ENCODE assay signal across 12 cellular contexts in the genomic region with DNA sequence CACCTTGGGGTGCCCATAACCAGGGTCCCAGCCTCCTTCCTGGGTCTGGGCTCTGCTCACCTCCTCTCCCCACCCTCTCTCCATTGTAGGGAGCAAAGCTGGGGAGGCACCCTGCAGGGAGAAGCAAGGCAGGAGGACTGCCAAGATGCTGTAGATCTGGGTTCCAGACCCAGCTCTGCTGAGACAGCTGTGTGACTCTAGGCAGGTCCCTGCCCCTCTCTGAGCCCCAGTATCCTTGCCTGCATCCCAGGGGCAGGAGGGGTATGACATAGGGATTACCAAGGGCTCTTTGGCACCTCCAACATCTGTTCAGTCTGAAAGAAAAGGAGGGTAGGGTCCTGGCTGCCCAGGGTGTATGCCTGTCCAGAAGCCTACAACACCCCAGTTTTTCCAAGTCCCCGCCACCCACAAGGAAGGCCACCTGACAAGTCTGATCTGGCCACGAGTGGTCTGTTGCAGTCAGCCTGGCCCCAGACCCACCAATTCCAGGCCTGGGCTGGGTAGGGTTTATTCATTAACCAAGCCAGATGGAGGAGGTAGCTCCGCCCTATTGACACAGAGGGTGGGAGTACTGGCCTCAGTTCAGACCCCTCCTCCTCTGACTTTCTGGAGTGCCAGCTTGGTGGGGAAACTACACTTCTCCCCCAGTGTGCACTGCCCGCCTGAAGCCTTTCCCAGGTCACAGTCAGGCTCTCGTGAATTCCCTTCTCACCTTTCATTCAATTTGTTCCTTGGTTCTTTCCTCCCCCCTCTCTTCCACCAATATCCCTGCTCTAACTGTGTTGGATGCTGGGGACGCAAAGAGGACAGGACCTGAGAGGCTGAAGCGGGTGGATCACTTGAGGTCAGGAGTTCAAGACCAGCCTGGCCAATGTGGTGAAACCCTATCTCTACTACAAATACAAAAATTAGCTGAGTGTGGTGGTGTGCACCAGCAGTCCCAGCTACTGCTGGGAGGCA. TPM values are rescaled to one million over a fixed set of nuclear protein-coding genes. Genes with fewer than 3 reads are reported as not detected.
DNase-seq lines count a peak whose midpoint lies in the region; ATAC-seq and TF ChIP-seq lines count a peak whose summit lies in the region.
"Had no signal": no experiment of that assay in that cellular context is flagged by ENCODE, and none has a peak within 500 bp of the region (broad histone marks: within the 10 kb centered on the region; RNA-seq: fewer than 3 reads in every experiment).

No MANE protein-coding gene starts in this region.

- no peak for TF ChIP-seq CTCF in Calu3 (IDR thresholded peaks at IDR 0.05; ENCODE audit: unreplicated experiment)
- TF ChIP-seq CTCF in Panc1 (IDR thresholded peaks at IDR 0.05), result no peak

- no peak overlapping the region for H2AFZ ChIP-seq in trophoblast cell (ENCODE audit: insufficient read depth, low read length, poor library complexity)

- H3K4me1 ChIP-seq in Panc1 (ENCODE audit: control insufficient read depth, insufficient read depth, low read length), result peaks cover 12% of the 10 kb centered on the region
- peaks cover 65 to 75% of the 10 kb centered on the region in 2 experiments for H3K4me1 ChIP-seq in trophoblast cell (ENCODE audit: control insufficient read depth in 1 of 2, insufficient read depth in 2 of 2, low read length in 2 of 2)

- peak overlapping the region; percentile 4 for H4K8ac ChIP-seq in trophoblast cell (ENCODE audit: low read depth, low read length)

- POLR2A ChIA-PET in Panc1 (lab: Charles Lee), result no interaction called here

- H3K9me3 ChIP-seq in Panc1 (ENCODE audit: control insufficient read depth, insufficient read depth, low read depth, low read length) (no peaks in the 10 kb centered on the region), trophoblast cell (ENCODE audit: insufficient read depth, low read depth, low read length) (no peaks in the 10 kb centered on the region)

- no peak overlapping the region for H3K4me2 ChIP-seq in trophoblast cell (ENCODE audit: low read length)

- no peaks in the 10 kb centered on the region for H3K27me3 ChIP-seq in Panc1 (ENCODE audit: control insufficient read depth, insufficient read depth, low read length)
- H3K27me3 ChIP-seq in layer of hippocampus (ENCODE audit: control insufficient read depth, insufficient read depth, low read length), result no peaks in the 10 kb centered on the region
- no peaks in the 10 kb centered on the region for H3K27me3 ChIP-seq in trophoblast cell (ENCODE audit: insufficient read depth, low read length)

- no peak overlapping the region for H2BK120ac ChIP-seq in trophoblast cell (ENCODE audit: insufficient read depth, low read length, poor library complexity)

- BruUV-seq in Calu3 (replicated peaks; lab: Mats Ljungman, UMichigan), result no TSS peak
- BruUV-seq in Panc1 (replicated peaks; lab: Mats Ljungman, UMichigan), result TSS peak; percentile 63

- H3K27ac Mint-ChIP-seq in Calu3 (ENCODE audit: unreplicated experiment), result peak overlapping the region; percentile 37

- no peak for ATAC-seq in Panc1
- no peak for ATAC-seq in HG02885 (IDR thresholded peaks at IDR 0.05; ENCODE audit: poor library complexity, unreplicated experiment)
- no peak for ATAC-seq in GM18867 (IDR thresholded peaks at IDR 0.05; ENCODE audit: unreplicated experiment)
- ATAC-seq: activated CD4-positive, CD25-positive, alpha-beta regulatory T cell treated with anti-CD3 and anti-CD28 coated beads, Interleukin-2, amount 50 U/mL, for 24 hours had no signal

- H3K4me3 Mint-ChIP-seq in Calu3 (ENCODE audit: low read depth, unreplicated experiment), result peak overlapping the region; percentile 82

- in situ Hi-C loops in Panc1 (cut with HindIII; ENCODE audit: low pct_unique_long_range_greater_than_20kb, low sequenced_read_pairs), result no loop called here

- peak overlapping the region; percentile 52 for H2AK5ac ChIP-seq in trophoblast cell (ENCODE audit: low read length)

- H4K12ac ChIP-seq in trophoblast cell (ENCODE audit: low read depth, low read length), result peak overlapping the region; percentile 8

- no peak overlapping the region for H2BK12ac ChIP-seq in trophoblast cell (ENCODE audit: low read length)

- no peak overlapping the region for H3K9ac ChIP-seq in trophoblast cell (ENCODE audit: low read length)

- H3K36me3 Mint-ChIP-seq in Calu3 (ENCODE audit: insufficient read depth, unreplicated experiment), result peaks cover 33% of the 10 kb centered on the region

- WGBS in trophoblast cell (ENCODE audit: extremely low coverage, insufficient coverage, insufficient read length), result no CpG with 5 or more reads among the region's 7 CpGs

- H3K79me1 ChIP-seq in trophoblast cell (ENCODE audit: low read length), result peaks cover 38% of the 10 kb centered on the region

- intact Hi-C loops in Calu3 (cut with micrococcal nuclease; ENCODE audit: unreplicated experiment), result no loop called here
- intact Hi-C loops in Panc1 (cut with micrococcal nuclease; ENCODE audit: unreplicated experiment), result no loop called here

- peak overlapping the region; percentile 33 for H3K14ac ChIP-seq in trophoblast cell (ENCODE audit: low read length)

- peak overlapping the region; percentile 24 for H3K18ac ChIP-seq in trophoblast cell (ENCODE audit: low read length)

- peak overlapping the region; percentile 24 for H4K91ac ChIP-seq in trophoblast cell (ENCODE audit: low read depth, low read length)

- CTCF ChIA-PET in Calu3 (lab: Charles Lee) (interaction anchor here (1.1 kb wide), 1 partner anchor 54 kb away, joined by 3 read pairs; no protein-coding TSS in a partner anchor), Panc1 (lab: Charles Lee) (no interaction called here)

- DNase-seq in Calu3 (no peak), Panc1 (ENCODE audit: low read depth, low spot score) (no peak), trophoblast cell (no peak), T-helper 9 cell (no peak)
- no peak for DNase-seq in activated CD4-positive, CD25-positive, alpha-beta regulatory T cell treated with anti-CD3 and anti-CD28 coated beads, Interleukin-2, amount 50 U/mL, for 72 hours
- DNase-seq: stimulated activated CD4-positive, alpha-beta T cell treated with anti-CD3 and anti-CD28 coated beads, Interleukin-4, amount 100 ng/mL, for 4 hours; stimulated activated naive CD4-positive, alpha-beta T cell treated with Interleukin-2 at 50 U/mL for 16 hours had no signal

- H3K79me2 ChIP-seq in trophoblast cell (ENCODE audit: control insufficient read depth, insufficient read depth, low read length, poor library complexity), result peaks cover 12% of the 10 kb centered on the region

- H3K9me3 Mint-ChIP-seq in Calu3 (ENCODE audit: low read depth, unreplicated experiment), result no peaks in the 10 kb centered on the region

- peaks cover 30% of the 10 kb centered on the region for H3K4me1 Mint-ChIP-seq in Calu3 (ENCODE audit: low read depth, unreplicated experiment)

- H3K27ac ChIP-seq in Panc1 (ENCODE audit: low read length) (no peak overlapping the region), layer of hippocampus (ENCODE audit: low read depth, low read length) (peak overlapping the region; percentile 75), trophoblast cell (ENCODE audit: low read depth, low read length) (peak overlapping the region; percentile 68)
- H3K27ac ChIP-seq: C4-2B had no signal

- peak overlapping the region; percentile 6 for H3K4ac ChIP-seq in trophoblast cell (ENCODE audit: low read depth, low read length)

- H2BK5ac ChIP-seq in trophoblast cell (ENCODE audit: low read depth, low read length, poor library complexity), result no peak overlapping the region

- H3K23ac ChIP-seq in trophoblast cell (ENCODE audit: low read length), result no peak overlapping the region

- H3K36me3 ChIP-seq in Panc1 (ENCODE audit: control insufficient read depth, insufficient read depth, low read length) (no peaks in the 10 kb centered on the region; the same call in 1 of the 2 replicates), trophoblast cell (ENCODE audit: control insufficient read depth in 1 of 2, insufficient read depth in 2 of 2, low read length in 2 of 2) (peaks cover 4 to 5% of the 10 kb centered on the region in 2 experiments)

- no peaks in the 10 kb centered on the region for H3K27me3 Mint-ChIP-seq in Calu3 (ENCODE audit: unreplicated experiment)

- H3K4me3 ChIP-seq in Panc1 (ENCODE audit: low read depth in 2 of 2, low read length in 2 of 2) (no peak overlapping the region), trophoblast cell (ENCODE audit: low read depth, low read length) (no peak overlapping the region)

RNA-seq across cellular contexts. Expression of a gene that starts 15.0 kb away (rescaled TPM):
- total RNA-seq in Calu3 (2022) (55.1 and 68.9 TPM in 2 replicates), Panc1 (2021; ENCODE audit: unreplicated experiment) (32.1 TPM)
- polyA plus RNA-seq in Panc1 (2012; ENCODE audit: insufficient read length), result 64.9 TPM
- polyA plus RNA-seq in trophoblast cell (2013), result 143 and 154 TPM in 2 replicates

RNA-seq across cellular contexts. Expression of a gene that starts 26.6 kb away (rescaled TPM):
- total RNA-seq in Calu3 (2022), result 53.0 and 61.3 TPM in 2 replicates
- total RNA-seq in Panc1 (2021; ENCODE audit: unreplicated experiment), result 73.6 TPM
- polyA plus RNA-seq in Panc1 (2012; ENCODE audit: insufficient read length), result 108 TPM
- polyA plus RNA-seq in trophoblast cell (2013), result 11.8 and 12.4 TPM in 2 replicates

RNA-seq across cellular contexts. Expression of a gene that starts 35.4 kb away (rescaled TPM):
- total RNA-seq in Calu3 (2022), result 28.7 and 29.1 TPM in 2 replicates
- 14.6 TPM for total RNA-seq in Panc1 (2021; ENCODE audit: unreplicated experiment)
- polyA plus RNA-seq in Panc1 (2012; ENCODE audit: insufficient read length), result 15.3 TPM
- polyA plus RNA-seq in trophoblast cell (2013), result 7.4 and 8.0 TPM in 2 replicates
